Comparison of ENCODE assay signal across 36 cellular contexts in genomic region chr10:102306006-102306405, GRCh38.
"Had no signal": no experiment of that assay in that cellular context is flagged by ENCODE, and none has a peak within 500 bp of the region (broad histone marks: within the 10 kb centered on the region; RNA-seq: fewer than 3 reads in every experiment).

No MANE protein-coding gene starts in this region.

- ATAC-seq: activated CD8-positive, alpha-beta T cell treated with anti-CD3 and anti-CD28 coated beads for 36 hours; activated naive CD4-positive, alpha-beta T cell treated with anti-CD3 and anti-CD28 coated beads, Interleukin-2, amount 50 U/mL, for 72 hours; activated T-cell treated with anti-CD3 and anti-CD28 coated beads, Interleukin-2, amount 50 U/mL, for 4 hours; activated T-cell treated with anti-CD3 and anti-CD28 coated beads, Interleukin-2, amount 50 U/mL, for 72 hours; activated T-helper 17 cell treated with anti-CD3 and anti-CD28 coated beads, Interleukin-2, amount 50 U/mL, for 72 hours; body of pancreas; T-cell had no signal

- H3K27me3 Mint-ChIP-seq: activated B cell treated with CpG ODN at 0.5 μM for 24 hours; activated CD4-positive, alpha-beta memory T cell treated with anti-CD3 and anti-CD28 coated beads for 36 hours; activated CD4-positive, alpha-beta T cell treated with anti-CD3 and anti-CD28 coated beads, Interleukin-2, amount 10 ng/mL, durations not matched to agents 24 days and 14 days; activated CD8-positive, alpha-beta T cell treated with anti-CD3 and anti-CD28 coated beads for 36 hours; activated naive CD8-positive, alpha-beta T cell treated with anti-CD3 and anti-CD28 coated beads for 36 hours; activated T-helper 17 cell treated with anti-CD3 and anti-CD28 coated beads, Interleukin-2, amount 50 U/mL, for 72 hours; T-cell had no signal

- H3K36me3 ChIP-seq: adrenal gland, brain microvascular endothelial cell, breast epithelium had no signal

- H3K4me3 ChIP-seq: adrenal gland, body of pancreas, breast epithelium had no signal

- H3K27ac Mint-ChIP-seq: activated B cell treated with CpG ODN at 0.5 μM for 24 hours; activated CD4-positive, alpha-beta memory T cell treated with anti-CD3 and anti-CD28 coated beads for 36 hours; activated CD4-positive, alpha-beta T cell treated with anti-CD3 and anti-CD28 coated beads, Interleukin-2, amount 10 ng/mL, durations not matched to agents 24 days and 14 days; activated CD8-positive, alpha-beta T cell treated with anti-CD3 and anti-CD28 coated beads for 36 hours; activated naive CD4-positive, alpha-beta T cell treated with anti-CD3 and anti-CD28 coated beads for 36 hours; activated naive CD8-positive, alpha-beta T cell treated with anti-CD3 and anti-CD28 coated beads for 36 hours; activated T-cell treated with anti-CD3 and anti-CD28 coated beads, Interleukin-2, amount 50 U/mL, for 72 hours; activated T-helper 1 cell treated with anti-CD3 and anti-CD28 coated beads, Interleukin-12 subunit alpha, Interleukin-12 subunit beta, Interleukin-2, Interleukin-4 antibody, amounts not matched to agents 30 ng/mL and 10 ng/mL and 1 ng/mL, durations not matched to agents 14 hours and 24 hours and 36 hours; activated T-helper 17 cell treated with anti-CD3 and anti-CD28 coated beads, Interleukin-2, amount 50 U/mL, for 72 hours; T-cell; T-helper 2 cell treated with Interferon-gamma antibody and Interleukin-4, amounts not matched to agents 5 μg/mL and 100 μg/mL, for 36 hours had no signal

- H3K27me3 ChIP-seq: adrenal gland, body of pancreas, brain microvascular endothelial cell, breast epithelium had no signal

- FAIRE-seq: astrocyte, TTC549 had no signal

- H3K4me1 ChIP-seq: breast epithelium had no signal

- H3K4me3 Mint-ChIP-seq: activated B cell treated with CpG ODN at 0.5 μM for 24 hours; activated CD4-positive, alpha-beta memory T cell treated with anti-CD3 and anti-CD28 coated beads for 36 hours; activated CD4-positive, alpha-beta T cell treated with anti-CD3 and anti-CD28 coated beads, Interleukin-2, amount 10 ng/mL, durations not matched to agents 24 days and 14 days; activated CD8-positive, alpha-beta T cell treated with anti-CD3 and anti-CD28 coated beads for 36 hours; activated naive CD4-positive, alpha-beta T cell treated with anti-CD3 and anti-CD28 coated beads for 36 hours; activated naive CD8-positive, alpha-beta T cell treated with anti-CD3 and anti-CD28 coated beads for 36 hours; activated T-cell treated with anti-CD3 and anti-CD28 coated beads, Interleukin-2, amount 50 U/mL, for 4 hours; activated T-cell treated with anti-CD3 and anti-CD28 coated beads, Interleukin-2, amount 50 U/mL, for 72 hours; activated T-helper 1 cell treated with anti-CD3 and anti-CD28 coated beads, Interleukin-12 subunit alpha, Interleukin-12 subunit beta, Interleukin-2, Interleukin-4 antibody, amounts not matched to agents 30 ng/mL and 10 ng/mL and 1 ng/mL, durations not matched to agents 14 hours and 24 hours and 36 hours; activated T-helper 17 cell treated with anti-CD3 and anti-CD28 coated beads, Interleukin-2, amount 50 U/mL, for 72 hours; T-cell; T-helper 2 cell treated with Interferon-gamma antibody and Interleukin-4, amounts not matched to agents 5 μg/mL and 100 μg/mL, for 36 hours had no signal

- DNase-seq: activated B cell treated with CpG ODN at 0.5 μM for 24 hours; activated CD4-positive, alpha-beta memory T cell treated with anti-CD3 and anti-CD28 coated beads for 36 hours; activated CD4-positive, alpha-beta T cell treated with anti-CD3 and anti-CD28 coated beads for 4 hours; activated CD4-positive, alpha-beta T cell treated with anti-CD3 and anti-CD28 coated beads, Interleukin-2, amount 10 ng/mL, durations not matched to agents 24 days and 14 days; activated CD4-positive, alpha-beta T cell treated with anti-CD3 and anti-CD28 coated beads, Interleukin-2, amount 50 U/mL, for 1 hour; activated CD4-positive, alpha-beta T cell treated with anti-CD3 and anti-CD28 coated beads, Interleukin-2, amount 50 U/mL, for 4 hours; activated CD4-positive, CD25-positive, alpha-beta regulatory T cell treated with anti-CD3 and anti-CD28 coated beads, Interleukin-2, amount 50 U/mL, for 72 hours; activated CD8-positive, alpha-beta memory T cell treated with anti-CD3 and anti-CD28 coated beads, Interleukin-2, amount 50 U/mL, for 4 hours; activated CD8-positive, alpha-beta T cell treated with anti-CD3 and anti-CD28 coated beads for 36 hours; activated effector memory CD4-positive, alpha-beta T cell treated with anti-CD3 and anti-CD28 coated beads, Interleukin-2, amount 50 U/mL, for 16 hours; activated gamma-delta T cell treated with Interleukin-2 at 50 U/mL for 16 hours; activated naive CD4-positive, alpha-beta T cell; activated naive CD4-positive, alpha-beta T cell treated with anti-CD3 and anti-CD28 coated beads for 36 hours; activated naive CD4-positive, alpha-beta T cell treated with anti-CD3 and anti-CD28 coated beads, Interleukin-2, amount 50 U/mL, for 16 hours; activated naive CD8-positive, alpha-beta T cell treated with anti-CD3 and anti-CD28 coated beads for 36 hours; activated T-cell treated with anti-CD3 and anti-CD28 coated beads for 4 hours; activated T-cell treated with anti-CD3 and anti-CD28 coated beads, Interleukin-2, amount 50 U/mL, for 1 hour; activated T-cell treated with anti-CD3 and anti-CD28 coated beads, Interleukin-2, amount 50 U/mL, for 4 hours; activated T-cell treated with anti-CD3 and anti-CD28 coated beads, Interleukin-2, amount 50 U/mL, for 72 hours; adrenal gland; amniotic stem cell; aorta; body of pancreas; brain microvascular endothelial cell; central memory CD4-positive, alpha-beta T cell; T-cell; T-helper 2 cell; T-helper 9 cell had no signal

- H3K27ac ChIP-seq: adrenal gland, body of pancreas, brain microvascular endothelial cell, breast epithelium, VCaP had no signal

- H3K9me3 ChIP-seq: adrenal gland, body of pancreas, breast epithelium had no signal
